In genomic region chr9:134455010-134455409, GRCh38 we compare ENCODE assay signal across 1 cellular context.
TF ChIP-seq lines count a peak whose summit lies in the region.

No MANE protein-coding gene starts in this region.

TF ChIP-seq in K562, 482 proteins besides CTCF, POLR2A, EP300 and RAD21 (continued from another document):
- TF ChIP-seq RBBP5 (IDR thresholded peaks at IDR 0.05; ENCODE audit: borderline replicate concordance, insufficient read depth, low read length, poor library complexity, severe bottlenecking) = no peak
- TF ChIP-seq KDM1A (IDR thresholded peaks at IDR 0.05) = no peak
- no peak for TF ChIP-seq E2F4 (CRISPR knock-in tag; IDR thresholded peaks at IDR 0.05; ENCODE audit: low read depth)
- TF ChIP-seq, protein P1, sequence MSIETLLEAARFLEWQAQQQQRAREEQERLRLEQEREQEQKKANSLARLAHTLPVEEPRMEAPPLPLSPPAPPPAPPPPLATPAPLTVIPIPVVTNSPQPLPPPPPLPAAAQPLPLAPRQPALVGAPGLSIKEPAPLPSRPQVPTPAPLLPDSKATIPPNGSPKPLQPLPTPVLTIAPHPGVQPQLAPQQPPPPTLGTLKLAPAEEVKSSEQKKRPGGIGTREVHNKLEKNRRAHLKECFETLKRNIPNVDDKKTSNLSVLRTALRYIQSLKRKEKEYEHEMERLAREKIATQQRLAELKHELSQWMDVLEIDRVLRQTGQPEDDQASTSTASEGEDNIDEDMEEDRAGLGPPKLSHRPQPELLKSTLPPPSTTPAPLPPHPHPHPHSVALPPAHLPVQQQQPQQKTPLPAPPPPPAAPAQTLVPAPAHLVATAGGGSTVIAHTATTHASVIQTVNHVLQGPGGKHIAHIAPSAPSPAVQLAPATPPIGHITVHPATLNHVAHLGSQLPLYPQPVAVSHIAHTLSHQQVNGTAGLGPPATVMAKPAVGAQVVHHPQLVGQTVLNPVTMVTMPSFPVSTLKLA (conservative IDR thresholded peaks at IDR 0.05) = no peak
- peak; percentile 90 for TF ChIP-seq MAFK (IDR thresholded peaks at IDR 0.05; ENCODE audit: low read length)
- TF ChIP-seq LCOR (CRISPR knock-in tag; IDR thresholded peaks at IDR 0.05) = no peak
- TF ChIP-seq MTF1 (CRISPR knock-in tag; IDR thresholded peaks at IDR 0.05; ENCODE audit: borderline replicate concordance) = no peak
- peak; percentile 79 for TF ChIP-seq C11orf30 (IDR thresholded peaks at IDR 0.05; ENCODE audit: low read depth)
- TF ChIP-seq MGA (IDR thresholded peaks at IDR 0.05) = no peak
- TF ChIP-seq MAFF (IDR thresholded peaks at IDR 0.05; ENCODE audit: low read length) = peak; percentile 81
- TF ChIP-seq, protein P2, sequence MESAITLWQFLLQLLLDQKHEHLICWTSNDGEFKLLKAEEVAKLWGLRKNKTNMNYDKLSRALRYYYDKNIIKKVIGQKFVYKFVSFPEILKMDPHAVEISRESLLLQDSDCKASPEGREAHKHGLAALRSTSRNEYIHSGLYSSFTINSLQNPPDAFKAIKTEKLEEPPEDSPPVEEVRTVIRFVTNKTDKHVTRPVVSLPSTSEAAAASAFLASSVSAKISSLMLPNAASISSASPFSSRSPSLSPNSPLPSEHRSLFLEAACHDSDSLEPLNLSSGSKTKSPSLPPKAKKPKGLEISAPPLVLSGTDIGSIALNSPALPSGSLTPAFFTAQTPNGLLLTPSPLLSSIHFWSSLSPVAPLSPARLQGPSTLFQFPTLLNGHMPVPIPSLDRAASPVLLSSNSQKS (CRISPR knock-in tag; IDR thresholded peaks at IDR 0.05) = no peak
